In the genomic region with DNA sequence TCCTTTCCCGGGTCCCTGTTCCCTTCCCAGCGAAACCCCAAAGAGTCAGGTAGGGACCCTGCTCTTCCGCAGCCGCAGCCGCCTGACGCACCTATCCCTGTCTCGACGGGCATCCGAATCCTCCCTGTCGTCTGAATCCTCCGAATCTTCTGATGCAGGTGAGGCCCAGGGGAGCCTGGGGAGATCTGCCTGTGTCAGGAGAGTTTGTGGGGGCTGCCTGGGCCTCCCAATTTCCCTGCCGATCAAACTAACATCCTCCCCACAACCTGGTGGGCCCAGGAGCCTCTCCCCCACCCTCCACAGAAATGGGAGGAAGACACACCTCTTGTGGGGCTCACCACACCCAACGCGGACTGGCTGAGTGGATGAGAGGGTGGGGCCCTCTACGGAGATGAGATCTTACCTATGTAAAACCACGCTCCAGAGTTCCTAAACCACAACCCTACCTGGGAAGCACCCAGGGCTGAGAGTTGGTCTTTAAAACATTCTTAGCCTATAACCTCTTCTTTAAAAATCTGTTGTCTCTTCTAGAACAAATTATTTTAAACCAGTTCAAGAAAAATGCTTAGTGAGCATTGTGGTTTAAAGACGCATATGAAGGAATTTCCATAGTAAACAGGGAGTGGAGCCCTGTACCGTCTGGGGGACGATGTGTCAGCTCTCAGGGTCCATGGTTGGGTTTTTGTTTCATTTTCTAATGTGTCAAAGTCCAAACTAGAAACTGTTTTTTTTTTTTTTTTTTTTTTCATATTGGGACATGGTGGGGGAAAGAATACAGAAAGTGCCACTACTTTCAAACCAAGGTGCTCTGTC, we compare ENCODE assay signal across 9 cellular contexts. TPM values are rescaled to one million over a fixed set of nuclear protein-coding genes. Genes with fewer than 3 reads are reported as not detected.
DNase-seq lines count a peak whose midpoint lies in the region; ATAC-seq and TF ChIP-seq lines count a peak whose summit lies in the region.
"Had no signal": no experiment of that assay in that cellular context is flagged by ENCODE, and none has a peak within 500 bp of the region (broad histone marks: within the 10 kb centered on the region; RNA-seq: fewer than 3 reads in every experiment).

No MANE protein-coding gene starts in this region.

- POLR2A ChIA-PET in CD4-positive, alpha-beta T cell (lab: Charles Lee), result interaction anchor here (0.6 to 3.3 kb wide), 4 partner anchors 11 to 29 kb away, joined by 5 to 25 read pairs (median 12); a partner anchor contains a TSS

- intact Hi-C loops in CD4-positive, alpha-beta T cell (cut with DNase I, micrococcal nuclease), result no loop called here
- intact Hi-C loops in uterus (cut with DNase I; ENCODE audit: low total_unique reads), result no loop called here

- H3K27ac ChIP-seq in CD4-positive, alpha-beta T cell (ENCODE audit: low read depth, low read length), result peak overlapping the region; percentile 78
- H3K27ac ChIP-seq in KOPT-K1 (ENCODE audit: low read depth, low read length, poor library complexity, severe bottlenecking) (peak overlapping the region; percentile 90), uterus (peak overlapping the region; percentile 58 to 98)
- H3K27ac ChIP-seq: parathyroid adenoma had no signal

- ATAC-seq in CD4-positive, alpha-beta T cell (ENCODE audit: poor library complexity), result peak; percentile 19
- ATAC-seq in left lobe of liver (peak; percentile 7), GM19324 (IDR thresholded peaks at IDR 0.05; ENCODE audit: low FRiP score, unreplicated experiment) (no peak), GM19395 (IDR thresholded peaks at IDR 0.05; ENCODE audit: unreplicated experiment) (no peak)

- H3K36me3 ChIP-seq in KOPT-K1 (ENCODE audit: insufficient read depth, low read length), result peaks cover 50% of the 10 kb centered on the region
- no peaks in the 10 kb centered on the region for H3K36me3 ChIP-seq in uterus

- H3K36me3 Mint-ChIP-seq in CD4-positive, alpha-beta T cell (ENCODE audit: low read depth), result peaks cover 68% of the 10 kb centered on the region
- peaks cover 68% of the 10 kb centered on the region for H3K36me3 Mint-ChIP-seq in activated naive CD4-positive, alpha-beta T cell treated with anti-CD3 and anti-CD28 coated beads, Interleukin-2, amount 10 ng/mL, durations not matched to agents 7 days and 5 days

- H3K27ac Mint-ChIP-seq in CD4-positive, alpha-beta T cell, result peak overlapping the region; percentile 95
- peak overlapping the region; percentile 98 for H3K27ac Mint-ChIP-seq in activated naive CD4-positive, alpha-beta T cell treated with anti-CD3 and anti-CD28 coated beads, Interleukin-2, amount 10 ng/mL, durations not matched to agents 7 days and 5 days

- in situ Hi-C loops in GM13976 (cut with MboI; ENCODE audit: low sequenced_read_pairs, unreplicated experiment), result no loop called here

- no peaks in the 10 kb centered on the region for H3K27me3 Mint-ChIP-seq in CD4-positive, alpha-beta T cell
- peaks cover 4% of the 10 kb centered on the region for H3K27me3 Mint-ChIP-seq in activated naive CD4-positive, alpha-beta T cell treated with anti-CD3 and anti-CD28 coated beads, Interleukin-2, amount 10 ng/mL, durations not matched to agents 7 days and 5 days

- H3K4me3 Mint-ChIP-seq in CD4-positive, alpha-beta T cell, result peak overlapping the region; percentile 100
- H3K4me3 Mint-ChIP-seq in activated naive CD4-positive, alpha-beta T cell treated with anti-CD3 and anti-CD28 coated beads, Interleukin-2, amount 10 ng/mL, durations not matched to agents 7 days and 5 days, result peak overlapping the region; percentile 97

- no peaks in the 10 kb centered on the region for H3K9me3 Mint-ChIP-seq in CD4-positive, alpha-beta T cell
- H3K9me3 Mint-ChIP-seq in activated naive CD4-positive, alpha-beta T cell treated with anti-CD3 and anti-CD28 coated beads, Interleukin-2, amount 10 ng/mL, durations not matched to agents 7 days and 5 days, result no peaks in the 10 kb centered on the region

- no peaks in the 10 kb centered on the region for H3K9me3 ChIP-seq in CD4-positive, alpha-beta T cell (ENCODE audit: control insufficient read depth, low read length)
- no peaks in the 10 kb centered on the region for H3K9me3 ChIP-seq in KOPT-K1 (ENCODE audit: insufficient read depth, low read length, poor library complexity, severe bottlenecking)
- no peaks in the 10 kb centered on the region for H3K9me3 ChIP-seq in uterus

- peaks cover 56% of the 10 kb centered on the region for H3K4me1 Mint-ChIP-seq in CD4-positive, alpha-beta T cell (ENCODE audit: low read depth)
- peaks cover 66% of the 10 kb centered on the region for H3K4me1 Mint-ChIP-seq in activated naive CD4-positive, alpha-beta T cell treated with anti-CD3 and anti-CD28 coated beads, Interleukin-2, amount 10 ng/mL, durations not matched to agents 7 days and 5 days

- no peak for TF ChIP-seq CTCF in CD4-positive, alpha-beta T cell (IDR thresholded peaks at IDR 0.05)
- TF ChIP-seq CTCF in uterus (IDR thresholded peaks at IDR 0.05) (no peak), GM13976 (IDR thresholded peaks at IDR 0.05; ENCODE audit: borderline replicate concordance, control extremely low read depth, extremely low read depth, insufficient read depth, missing control alignments) (no peak)

- peak in 5 of 10 experiments; percentile 39 to 60 (median 53) for DNase-seq in CD4-positive, alpha-beta T cell
- peak; percentile 79 for DNase-seq in activated naive CD4-positive, alpha-beta T cell treated with anti-CD3 and anti-CD28 coated beads, Interleukin-2, amount 10 ng/mL, durations not matched to agents 7 days and 5 days
- DNase-seq in left lobe of liver (ENCODE audit: low spot score), result no peak
- DNase-seq in uterus, result no peak
- DNase-seq in GM13976 (ENCODE audit: low spot score), result no peak

- CTCF ChIA-PET in CD4-positive, alpha-beta T cell (lab: Charles Lee), result interaction anchor here (0.6 to 2.8 kb wide), 4 partner anchors 10 to 44 kb away, joined by 3 to 18 read pairs (median 6); a partner anchor contains a TSS
- CTCF ChIA-PET in activated naive CD4-positive, alpha-beta T cell treated with anti-CD3 and anti-CD28 coated beads, Interleukin-2, amount 10 ng/mL, durations not matched to agents 7 days and 5 days (lab: Charles Lee), result interaction anchor here (1.0 kb wide), 1 partner anchor 23 kb away, joined by 4 read pairs; a partner anchor contains a TSS

- no peak overlapping the region for H3K4me3 ChIP-seq in uterus

- no peaks in the 10 kb centered on the region for H3K27me3 ChIP-seq in CD4-positive, alpha-beta T cell (ENCODE audit: control insufficient read depth, insufficient read depth, low read length)
- H3K27me3 ChIP-seq in uterus, result no peaks in the 10 kb centered on the region

- peaks cover 0 to 6% of the 10 kb centered on the region in 2 donors for H3K4me1 ChIP-seq in uterus

- no peak for TF ChIP-seq POLR2A in uterus (IDR thresholded peaks at IDR 0.05)

RNA-seq across cellular contexts. Expression of a gene that starts 1.7 kb away (rescaled TPM):
- 100 to 1,000 TPM; 144 TPM for total RNA-seq in CD4-positive, alpha-beta T cell
- 12.4 TPM for total RNA-seq in left lobe of liver
- total RNA-seq in uterus, result 10 to 100 TPM; 13.2 to 72.8 (median 25.5) TPM

RNA-seq across cellular contexts. Expression of a gene that starts 11.3 kb away (rescaled TPM):
- total RNA-seq in CD4-positive, alpha-beta T cell, result 10 to 100 TPM; 25.1 to 25.3 TPM
- total RNA-seq in left lobe of liver (39.4 TPM), uterus (100 to 1,000 TPM in 2 of 4 donors, 10 to 100 TPM in 2; 18.2 to 127 (median 85.2) TPM)

RNA-seq across cellular contexts. Expression of a gene that starts 16.6 kb away (rescaled TPM):
- not detected for total RNA-seq in CD4-positive, alpha-beta T cell
- total RNA-seq in left lobe of liver (0.10 TPM), uterus (1 to 10 TPM in 1 of 4 donors, under 1 TPM in 2, not detected in 1; 0.26 to 1.3 (median 0.37) TPM)

RNA-seq across cellular contexts. Expression of a gene that starts 22.5 kb away (rescaled TPM):
- 1 to 10 TPM; 6.0 TPM for total RNA-seq in CD4-positive, alpha-beta T cell
- total RNA-seq in left lobe of liver (9.7 TPM), uterus (10 to 100 TPM in 2 of 4 donors, 1 to 10 TPM in 1, under 1 TPM in 1; under 0.01 to 18.6 (median 9.5) TPM)

RNA-seq across cellular contexts. Expression of a gene that starts 30.2 kb away (rescaled TPM):
- total RNA-seq in CD4-positive, alpha-beta T cell, result 10 to 100 TPM; 11.2 to 11.6 TPM
- 10.6 TPM for total RNA-seq in left lobe of liver
- 10 to 100 TPM in 3 of 4 donors, 1 to 10 TPM in 1; 4.1 to 45.9 (median 34.8) TPM for total RNA-seq in uterus

Comparison
In these comparisons a context has a peak if more than half of its experiments do, and no peak if none do; other contexts are left out.
1. ATAC-seq: peak in CD4-positive, alpha-beta T cell (single experiment) and left lobe of liver (single experiment); none in GM19324 (single experiment) and GM19395 (single experiment).
2. Peak in every context shown above with its lines, with median percentiles within 50 percentile points of each other: H3K27ac ChIP-seq.